Comparison of ENCODE assay signal across 16 cellular contexts in the genomic region with DNA sequence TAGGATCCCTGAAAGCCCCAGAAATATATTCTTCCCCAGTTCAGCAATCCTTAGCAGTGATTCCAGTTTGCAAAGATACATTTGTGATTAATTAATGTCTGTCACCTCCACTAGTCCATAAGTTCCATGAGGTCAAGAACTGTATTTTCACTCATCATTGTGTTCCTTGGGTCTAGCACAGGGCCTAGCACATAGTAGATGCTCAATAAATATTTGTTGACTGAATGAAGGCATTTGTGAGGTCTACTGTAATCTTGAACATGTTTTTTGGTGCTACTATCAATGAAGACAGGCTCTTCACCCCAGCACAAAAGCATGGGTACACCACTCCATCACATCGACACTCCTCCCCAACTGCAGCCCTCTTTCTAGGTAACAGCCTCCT. TPM values are rescaled to one million over a fixed set of nuclear protein-coding genes. Genes with fewer than 3 reads are reported as not detected.
A peak's percentile ranks its signal among the peaks of the same experiment; 100 is the strongest.
DNase-seq lines count a peak whose midpoint lies in the region; ATAC-seq and TF ChIP-seq lines count a peak whose summit lies in the region.
"Had no signal": no experiment of that assay in that cellular context is flagged by ENCODE, and none has a peak within 500 bp of the region (broad histone marks: within the 10 kb centered on the region; RNA-seq: fewer than 3 reads in every experiment).

No MANE protein-coding gene starts in this region.

- ATAC-seq in T-helper 17 cell = no peak
- no peak for ATAC-seq in naive thymus-derived CD8-positive, alpha-beta T cell
- no peak for ATAC-seq in activated CD4-positive, CD25-positive, alpha-beta regulatory T cell treated with anti-CD3 and anti-CD28 coated beads, Interleukin-2, amount 50 U/mL, for 24 hours
- ATAC-seq: HCT116 had no signal

- H3K4me3 ChIP-seq in CD4-positive, alpha-beta memory T cell (ENCODE audit: low read length in 2 of 2) = no peak overlapping the region
- no peak overlapping the region for H3K4me3 ChIP-seq in endodermal cell (ENCODE audit: low read length)

- no peaks in the 10 kb centered on the region for H3K36me3 ChIP-seq in CD4-positive, alpha-beta memory T cell (ENCODE audit: insufficient read depth, low read length)
- H3K36me3 ChIP-seq in endodermal cell (ENCODE audit: control insufficient read depth, insufficient read depth, low read length) = no peaks in the 10 kb centered on the region

- no peaks in the 10 kb centered on the region for H3K36me3 Mint-ChIP-seq in CD4-positive, alpha-beta memory T cell
- peaks cover 16% of the 10 kb centered on the region for H3K36me3 Mint-ChIP-seq in T-helper 17 cell (ENCODE audit: low read depth)
- no peaks in the 10 kb centered on the region for H3K36me3 Mint-ChIP-seq in endodermal cell (ENCODE audit: low read depth)
- H3K36me3 Mint-ChIP-seq in naive thymus-derived CD8-positive, alpha-beta T cell = peaks cover 0 to 5% (median 0%) of the 10 kb centered on the region in 3 donors

- peaks cover 8% of the 10 kb centered on the region for H3K4me1 ChIP-seq in CD4-positive, alpha-beta memory T cell (ENCODE audit: insufficient read depth, low read length)
- peaks cover 2% of the 10 kb centered on the region for H3K4me1 ChIP-seq in endodermal cell (ENCODE audit: control insufficient read depth, insufficient read depth, low read length)
- H3K4me1 ChIP-seq: Caco-2 had no signal

- H3K27me3 Mint-ChIP-seq in CD4-positive, alpha-beta memory T cell = peaks cover 65 to 77% of the 10 kb centered on the region in 2 donors
- H3K27me3 Mint-ChIP-seq in T-helper 17 cell (peaks cover 86% of the 10 kb centered on the region), endodermal cell (ENCODE audit: insufficient read depth) (peaks cover 99% of the 10 kb centered on the region)
- H3K27me3 Mint-ChIP-seq in naive thymus-derived CD8-positive, alpha-beta T cell = peaks cover 64 to 90% (median 74%) of the 10 kb centered on the region in 5 donors

- CTCF ChIA-PET in CD4-positive, alpha-beta memory T cell (lab: Charles Lee; ENCODE audit: partially characterized antibody) = no interaction called here

- H3K27ac Mint-ChIP-seq in CD4-positive, alpha-beta memory T cell = no peak overlapping the region
- H3K27ac Mint-ChIP-seq in T-helper 17 cell (no peak overlapping the region), endodermal cell (no peak overlapping the region)
- no peak overlapping the region for H3K27ac Mint-ChIP-seq in naive thymus-derived CD8-positive, alpha-beta T cell
- H3K27ac Mint-ChIP-seq: CD4-positive, alpha-beta T cell had no signal

- WGBS in endodermal cell (ENCODE audit: insufficient coverage in 1 of 2, insufficient read length in 1 of 2), 2 experiments = 92 to 100% methylated on average over 1 of the region's 1 CpG

- no peak for DNase-seq in CD4-positive, alpha-beta memory T cell
- DNase-seq in T-helper 17 cell = no peak
- no peak for DNase-seq in endodermal cell
- DNase-seq in naive thymus-derived CD8-positive, alpha-beta T cell = no peak
- DNase-seq in SIG-M5 (lab: John Stamatoyannopoulos, UW) = no peak
- DNase-seq in NCI-H1417 treated with DMSO at 0.1 percent for 48 hours (lab: John Stamatoyannopoulos, UW) = no peak
- DNase-seq in COLO668 (lab: John Stamatoyannopoulos, UW; ENCODE audit: unreplicated experiment) = no peak
- DNase-seq: ACHN; C1 segment of cervical spinal cord; Caco-2; CD4-positive, alpha-beta T cell; GF-D8; IMR-90 had no signal

- intact Hi-C loops in CD4-positive, alpha-beta memory T cell (cut with micrococcal nuclease) = no loop called here

- peaks cover 6 to 19% (median 10%) of the 10 kb centered on the region in 4 donors for H3K4me1 Mint-ChIP-seq in CD4-positive, alpha-beta memory T cell
- peaks cover 12% of the 10 kb centered on the region for H3K4me1 Mint-ChIP-seq in T-helper 17 cell
- peaks cover 3% of the 10 kb centered on the region for H3K4me1 Mint-ChIP-seq in endodermal cell
- H3K4me1 Mint-ChIP-seq in naive thymus-derived CD8-positive, alpha-beta T cell = peaks cover 15 to 28% (median 20%) of the 10 kb centered on the region in 4 donors

- no peaks in the 10 kb centered on the region for H3K9me3 ChIP-seq in CD4-positive, alpha-beta memory T cell (ENCODE audit: control insufficient read depth in 1 of 2, low read length in 2 of 2)
- H3K9me3 ChIP-seq in T-helper 17 cell (ENCODE audit: control insufficient read depth, low read length, poor library complexity, severe bottlenecking) (no peaks in the 10 kb centered on the region), endodermal cell (ENCODE audit: control insufficient read depth, low read length) (no peaks in the 10 kb centered on the region)
- H3K9me3 ChIP-seq: Caco-2 had no signal

- no peaks in the 10 kb centered on the region for H3K9me3 Mint-ChIP-seq in CD4-positive, alpha-beta memory T cell
- no peaks in the 10 kb centered on the region for H3K9me3 Mint-ChIP-seq in endodermal cell
- no peaks in the 10 kb centered on the region for H3K9me3 Mint-ChIP-seq in naive thymus-derived CD8-positive, alpha-beta T cell
- H3K9me3 Mint-ChIP-seq: CD4-positive, alpha-beta T cell had no signal

- no peak for TF ChIP-seq CTCF in endodermal cell (conservative IDR thresholded peaks at IDR 0.05)

- no peak overlapping the region for H3K9ac ChIP-seq in endodermal cell (ENCODE audit: extremely low read depth, low read length, poor library complexity, severe bottlenecking)

- peak overlapping the region in 5 of 8 donors; percentile 2 to 69 (median 22) for H3K4me3 Mint-ChIP-seq in CD4-positive, alpha-beta memory T cell
- peak overlapping the region; percentile 28 for H3K4me3 Mint-ChIP-seq in T-helper 17 cell
- H3K4me3 Mint-ChIP-seq in endodermal cell = peak overlapping the region; percentile 47
- H3K4me3 Mint-ChIP-seq in naive thymus-derived CD8-positive, alpha-beta T cell = peak overlapping the region in 7 of 10 donors; percentile 26 to 88 (median 63)
- H3K4me3 Mint-ChIP-seq: CD4-positive, alpha-beta T cell had no signal

- no peak overlapping the region for H3K27ac ChIP-seq in CD4-positive, alpha-beta memory T cell (ENCODE audit: low read depth, low read length)
- H3K27ac ChIP-seq in endodermal cell (ENCODE audit: low read depth, low read length) = no peak overlapping the region

- POLR2A ChIA-PET in CD4-positive, alpha-beta memory T cell (lab: Charles Lee; ENCODE audit: partially characterized antibody) = no interaction called here
- POLR2A ChIA-PET in naive thymus-derived CD8-positive, alpha-beta T cell (lab: Charles Lee) = no interaction called here

- peaks cover 57% of the 10 kb centered on the region for H3K27me3 ChIP-seq in CD4-positive, alpha-beta memory T cell (ENCODE audit: insufficient read depth, low read length)
- H3K27me3 ChIP-seq in endodermal cell (ENCODE audit: control insufficient read depth, insufficient read depth, low read length, poor library complexity, severe bottlenecking) = peaks cover 100% of the 10 kb centered on the region

RNA-seq across cellular contexts. Expression of a gene that starts 30.8 kb away (rescaled TPM):
- total RNA-seq in CD4-positive, alpha-beta memory T cell = not detected
- polyA plus RNA-seq in CD4-positive, alpha-beta memory T cell = not detected
- total RNA-seq in T-helper 17 cell (not detected), endodermal cell (under 1 TPM; 0.93 to 0.99 TPM)
- polyA plus RNA-seq in endodermal cell (2013, experiment 1 of 2) = 3.0 TPM
- 3.6 TPM for polyA plus RNA-seq in endodermal cell (2013, experiment 2 of 2)
- not detected for total RNA-seq in naive thymus-derived CD8-positive, alpha-beta T cell
- not detected for polyA plus RNA-seq in naive thymus-derived CD8-positive, alpha-beta T cell
- total RNA-seq: A172; CD4-positive, alpha-beta T cell; IMR-90 had no signal
- polyA plus RNA-seq: IMR-90 had no signal
